ENCODE assay signal across 19 cellular contexts in genomic region chr14:66240112-66240511, GRCh38.
DNase-seq lines count a peak whose midpoint lies in the region; ATAC-seq, FAIRE-seq and TF ChIP-seq lines count a peak whose summit lies in the region.
"Had no signal": no experiment of that assay in that cellular context is flagged by ENCODE, and none has a peak within 500 bp of the region (broad histone marks: within the 10 kb centered on the region; RNA-seq: fewer than 3 reads in every experiment).

No MANE protein-coding gene starts in this region.

- no TSS peak for BruUV-seq in PC-3 (replicated peaks; lab: Mats Ljungman, UMichigan)

- no peaks in the 10 kb centered on the region for H3K9me2 ChIP-seq in PC-3 (replicated peaks; ENCODE audit: low read length)

- H3K9me3 ChIP-seq in PC-3 (ENCODE audit: low read length), result no peaks in the 10 kb centered on the region

- no peaks in the 10 kb centered on the region for H4K20me1 ChIP-seq in PC-3 (ENCODE audit: low read length)

- CTCF ChIA-PET in PC-3 (lab: Charles Lee), result no interaction called here

- FAIRE-seq in bronchial epithelial cell (lab: Jason Lieb, UNC), result no peak
- FAIRE-seq: GM12878, GM18507 had no signal

- TF ChIP-seq CTCF in PC-3 (conservative IDR thresholded peaks at IDR 0.05; ENCODE audit: low read depth, low read length), result no peak
- no peak for TF ChIP-seq CTCF in bronchial epithelial cell (IDR thresholded peaks at IDR 0.05; ENCODE audit: insufficient read depth, low read length, severe bottlenecking)

- H3K4me1 ChIP-seq in PC-3 (ENCODE audit: insufficient read depth, low read length), result no peaks in the 10 kb centered on the region

- intact Hi-C loops in PC-3 (cut with micrococcal nuclease), result no loop called here
- intact Hi-C loops in left ventricle myocardium superior (cut with micrococcal nuclease), result loop anchor here (10.0 kb wide), 1 partner anchor 1365 kb away; the partner anchor contains the start of gene SPTB

- H3K36me3 ChIP-seq in PC-3 (ENCODE audit: low read depth, low read length) (no peaks in the 10 kb centered on the region), bronchial epithelial cell (ENCODE audit: control insufficient read depth, insufficient read depth, low read length) (no peaks in the 10 kb centered on the region)

- H3K4me2 ChIP-seq in PC-3 (ENCODE audit: low read length), result no peak overlapping the region

- H3K4me3 ChIP-seq in PC-3 (ENCODE audit: low read length) (no peak overlapping the region), bronchial epithelial cell (ENCODE audit: low read depth, low read length) (no peak overlapping the region)
- H3K4me3 ChIP-seq: GM12878 had no signal

- no peak overlapping the region for H2AFZ ChIP-seq in PC-3 (ENCODE audit: low read length)

- H3K9ac ChIP-seq in PC-3 (ENCODE audit: low read length), result no peak overlapping the region

- peak; percentile 24 for DNase-seq in DMS53 (lab: John Stamatoyannopoulos, UW)
- no peak for DNase-seq in DMS53 treated with DMSO at 0.1 percent for 48 hours (lab: John Stamatoyannopoulos, UW; ENCODE audit: unreplicated experiment)
- peak; percentile 22 for DNase-seq in PC-3
- peak; percentile 70 for DNase-seq in bronchial epithelial cell (ENCODE audit: low read depth)
- peak; percentile 40 for DNase-seq in kidney tubule cell (ENCODE audit: low spot score)
- DNase-seq in left ventricle myocardium superior, result no peak
- no peak for DNase-seq in T-helper 1 cell
- DNase-seq: C1 segment of cervical spinal cord, HCEC 1CT, NCI-H1048, NCI-H2081 treated with DMSO at 0.1 percent for 48 hours, NCI-H446 treated with DMSO at 0.1 percent for 48 hours, NCI-H774, SHP77 treated with DMSO at 0.1 percent for 48 hours had no signal

- peak; percentile 76 for ATAC-seq in PC-3
- no peak for ATAC-seq in HG02588 (IDR thresholded peaks at IDR 0.05; ENCODE audit: unreplicated experiment)
- no peak for ATAC-seq in left ventricle myocardium superior
- ATAC-seq: GM12878, Panc1 had no signal

- no peaks in the 10 kb centered on the region for H3K79me2 ChIP-seq in PC-3 (ENCODE audit: low read length)

- POLR2A ChIA-PET in PC-3 (lab: Charles Lee; ENCODE audit: unreplicated experiment), result no interaction called here

- peaks cover 51% of the 10 kb centered on the region for H3K27me3 ChIP-seq in PC-3 (ENCODE audit: low read length)
- H3K27me3 ChIP-seq in bronchial epithelial cell (ENCODE audit: control insufficient read depth, insufficient read depth, low read length), result no peaks in the 10 kb centered on the region

- H3K27ac ChIP-seq in PC-3 (ENCODE audit: low read length), result no peak overlapping the region
- H3K27ac ChIP-seq: 22Rv1 had no signal

- no peaks in the 10 kb centered on the region for H3F3A ChIP-seq in PC-3 (ENCODE audit: low read length, unreplicated experiment)

Comparison
In these comparisons a context has a peak if more than half of its experiments do, and no peak if none do; other contexts are left out.
1. DNase-seq: peak in DMS53 (single experiment), PC-3 (single experiment), bronchial epithelial cell (single experiment) and kidney tubule cell (single experiment); none in DMS53 treated with DMSO at 0.1 percent for 48 hours (single experiment), left ventricle myocardium superior (single experiment) and T-helper 1 cell (0 of 5).